ENCODE assay signal across 12 cellular contexts in genomic region chr2:177172034-177172880, GRCh38. TPM values are rescaled to one million over a fixed set of nuclear protein-coding genes. Genes with fewer than 3 reads are reported as not detected.
DNase-seq lines count a peak whose midpoint lies in the region; ATAC-seq, FAIRE-seq and TF ChIP-seq lines count a peak whose summit lies in the region.
"Had no signal": no experiment of that assay in that cellular context is flagged by ENCODE, and none has a peak within 500 bp of the region (broad histone marks: within the 10 kb centered on the region; RNA-seq: fewer than 3 reads in every experiment).

No MANE protein-coding gene starts in this region.

- FAIRE-seq in HTR-8/SVneo (lab: Jason Lieb, UNC): no peak
- peak; percentile 83 for FAIRE-seq in keratinocyte (lab: Jason Lieb, UNC)
- FAIRE-seq: endometrium had no signal

- ATAC-seq in GM21529 (IDR thresholded peaks at IDR 0.05; ENCODE audit: unreplicated experiment) (no peak), HG03135 (IDR thresholded peaks at IDR 0.05; ENCODE audit: unreplicated experiment) (no peak), HG03025 (IDR thresholded peaks at IDR 0.05; ENCODE audit: low FRiP score, unreplicated experiment) (no peak)

- peak; percentile 78 for DNase-seq in AG08396 (ENCODE audit: low spot score)
- DNase-seq in HTR-8/SVneo (ENCODE audit: insufficient read length, low spot score): peak; percentile 64
- peak; percentile 53 for DNase-seq in astrocyte of the cerebellum (ENCODE audit: low read depth)
- DNase-seq in keratinocyte (ENCODE audit: low read depth, low spot score): peak; percentile 45
- no peak for DNase-seq in activated CD8-positive, alpha-beta memory T cell treated with anti-CD3 and anti-CD28 coated beads, Interleukin-2, amount 50 U/mL, for 48 hours
- DNase-seq: activated naive CD8-positive, alpha-beta T cell treated with anti-CD3 and anti-CD28 coated beads, Interleukin-2, amount 10 ng/mL, durations not matched to agents 7 days and 5 days; NCI-H1694 treated with DMSO at 0.1 percent for 48 hours; T1000 had no signal

- H3K9me3 ChIP-seq in keratinocyte (ENCODE audit: control insufficient read depth, low read depth, low read length): no peaks in the 10 kb centered on the region

- H3K4me3 ChIP-seq in astrocyte of the cerebellum (ENCODE audit: low read depth, low read length) (no peak overlapping the region), keratinocyte (ENCODE audit: control insufficient read depth in 2 of 3, extremely low read depth in 1 of 3, insufficient read depth in 2 of 3, low read depth in 1 of 3, low read length in 3 of 3) (peak overlapping the region in 2 of 3 experiments; percentile 5 to 7)

- in situ Hi-C loops in astrocyte of the cerebellum (cut with HindIII; ENCODE audit: low sequenced_read_pairs): loop anchor here (25.0 kb wide), 1 partner anchor 590 kb away; no protein-coding TSS in a partner anchor

- no peak overlapping the region for H3K9ac ChIP-seq in keratinocyte (ENCODE audit: control insufficient read depth, extremely low read depth, insufficient read depth, low read length)

- no peaks in the 10 kb centered on the region for H3K79me2 ChIP-seq in keratinocyte (ENCODE audit: control insufficient read depth, insufficient read depth, low read length)

- H3K9me1 ChIP-seq in keratinocyte (ENCODE audit: control insufficient read depth, extremely low read depth, insufficient read depth, low read length): no peaks in the 10 kb centered on the region

- H2AFZ ChIP-seq in keratinocyte (ENCODE audit: control insufficient read depth, low read length): peak overlapping the region; percentile 50

- dilution Hi-C loops in keratinocyte (cut with MboI; ENCODE audit: extremely low pct_ligation_motif_present, low sequenced_read_pairs): no loop called here

- peak overlapping the region; percentile 81 for H3K27ac ChIP-seq in keratinocyte (ENCODE audit: control insufficient read depth, insufficient read depth, low read length)

- H3K4me2 ChIP-seq in keratinocyte (ENCODE audit: control insufficient read depth, extremely low read depth, insufficient read depth, low read depth, low read length): peak overlapping the region; percentile 85

- H3K36me3 ChIP-seq in keratinocyte (ENCODE audit: control insufficient read depth in 2 of 2, extremely low read depth in 1 of 2, insufficient read depth in 2 of 2, low read length in 2 of 2): no peaks in the 10 kb centered on the region

- peaks cover 49% of the 10 kb centered on the region for H3K4me1 ChIP-seq in keratinocyte (ENCODE audit: control insufficient read depth, extremely low read depth, insufficient read depth, low read length)

- TF ChIP-seq CTCF in astrocyte of the cerebellum (IDR thresholded peaks at IDR 0.05; ENCODE audit: low read depth, low read length, missing control alignments) (no peak), keratinocyte (optimal IDR thresholded peaks at IDR 0.05 in 1 of 3, IDR thresholded peaks at IDR 0.05 in 1 of 3, conservative IDR thresholded peaks at IDR 0.05 in 1 of 3; ENCODE audit: extremely low read depth in 1 of 3, insufficient read depth in 2 of 3, low read length in 3 of 3) (no peak)

- no peaks in the 10 kb centered on the region for H3K27me3 ChIP-seq in keratinocyte (ENCODE audit: control insufficient read depth, extremely low read depth, insufficient read depth, low read length)

- H4K20me1 ChIP-seq in keratinocyte (ENCODE audit: control insufficient read depth, extremely low read depth, insufficient read depth, low read length): no peaks in the 10 kb centered on the region

RNA-seq across cellular contexts. Expression of gene HNRNPA3, which starts 40.3 kb away (rescaled TPM):
- polyA plus RNA-seq in keratinocyte: 53.1 to 178 TPM (median 74.6 TPM) in 3 replicates
- 162 TPM for polyA plus RNA-seq in keratinocyte (2011; ENCODE audit: low read depth)
- polyA plus RNA-seq in keratinocyte (2011; cell fraction: cytosol; rRNA removed): 90.2 and 96.4 TPM in 2 replicates
- 71.8 and 126 TPM in 2 replicates for polyA plus RNA-seq in keratinocyte (2011; cell fraction: nucleus; rRNA removed)
- 140 and 399 TPM in 2 replicates for polyA plus RNA-seq in keratinocyte (2012; ENCODE audit: low replicate concordance)
- polyA minus RNA-seq in keratinocyte: 9.2 to 36.1 TPM (median 10.7 TPM) in 3 replicates
- polyA minus RNA-seq in keratinocyte (2011; cell fraction: cytosol; rRNA and poly(A)+ RNA removed): 23.8 TPM
- 17.0 and 32.5 TPM in 2 replicates for polyA minus RNA-seq in keratinocyte (2011; cell fraction: nucleus; rRNA and poly(A)+ RNA removed)
